ENCODE assay signal across 8 cellular contexts in the genomic region with DNA sequence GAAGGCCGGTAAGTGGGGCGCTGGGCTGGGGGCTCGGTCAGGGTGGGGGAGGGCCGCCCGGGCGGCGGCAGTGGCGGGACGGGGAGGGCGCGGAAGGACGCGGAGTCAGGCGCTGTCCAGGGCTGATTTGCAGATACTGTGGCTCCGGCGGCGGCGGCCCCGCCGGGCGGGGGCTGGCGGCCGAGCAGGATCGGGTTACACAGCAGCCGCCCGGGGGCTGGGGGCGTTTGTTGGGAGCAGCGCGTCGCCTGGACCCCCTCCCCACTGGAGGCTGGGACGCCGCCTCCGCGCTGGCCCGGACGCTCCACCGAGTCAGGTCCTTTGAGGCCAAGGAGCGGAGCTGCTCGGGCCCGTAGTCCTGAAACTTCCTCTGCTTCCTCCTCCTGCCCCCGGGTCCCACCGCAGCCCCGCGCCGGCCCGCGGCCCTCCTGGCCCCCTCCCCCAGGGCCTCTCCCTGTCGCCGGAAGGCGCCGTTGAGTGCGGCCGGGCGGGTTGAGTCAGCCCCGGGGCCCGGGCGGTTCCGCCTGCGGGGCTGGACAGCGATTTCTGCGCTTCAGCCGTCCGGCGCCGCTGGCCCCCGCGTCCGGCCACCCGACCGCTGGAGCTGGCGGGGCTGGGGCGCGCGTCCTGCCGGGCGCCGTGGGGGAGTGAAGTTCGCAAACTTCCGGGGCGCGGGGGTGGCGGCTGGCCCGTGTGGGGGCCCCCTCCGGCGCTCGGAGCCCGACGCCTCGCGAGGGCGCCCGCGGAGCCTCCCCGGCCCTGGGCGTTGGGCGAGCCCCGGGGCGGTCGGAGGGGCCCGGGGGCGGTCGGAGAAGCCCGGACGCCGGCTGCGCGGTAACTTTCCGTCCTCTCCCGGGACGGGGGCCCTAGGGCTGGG. TPM values are rescaled to one million over a fixed set of nuclear protein-coding genes. Genes with fewer than 3 reads are reported as not detected.
DNase-seq lines count a peak whose midpoint lies in the region; ATAC-seq lines count a peak whose summit lies in the region.

No MANE protein-coding gene starts in this region.

- H3K9me3 Mint-ChIP-seq in effector memory CD8-positive, alpha-beta T cell: no peaks in the 10 kb centered on the region

- peaks cover 21% of the 10 kb centered on the region for H3K36me3 Mint-ChIP-seq in effector memory CD8-positive, alpha-beta T cell (ENCODE audit: insufficient read depth)

- H3K4me3 Mint-ChIP-seq in effector memory CD8-positive, alpha-beta T cell: peak overlapping the region; percentile 94 to 96

- peak; percentile 34 for ATAC-seq in GM18499 (IDR thresholded peaks at IDR 0.05; ENCODE audit: insufficient read depth, unreplicated experiment)
- peak; percentile 66 for ATAC-seq in HG02610 (IDR thresholded peaks at IDR 0.05; ENCODE audit: unreplicated experiment)
- ATAC-seq in effector memory CD8-positive, alpha-beta T cell (replicated peaks): peak; percentile 60

- H3K4me1 Mint-ChIP-seq in effector memory CD8-positive, alpha-beta T cell (ENCODE audit: low read depth in 2 of 2): peaks cover 23 to 27% of the 10 kb centered on the region in 2 donors

- H3K27ac Mint-ChIP-seq in effector memory CD8-positive, alpha-beta T cell: peak overlapping the region; percentile 95

- DNase-seq in NAMALWA (ENCODE audit: low spot score) (peak; percentile 69), mesenteric fat pad (ENCODE audit: low spot score) (peak; percentile 90), NCI-H345 (lab: John Stamatoyannopoulos, UW) (no peak)
- peak; percentile 7 to 59 for DNase-seq in activated CD8-positive, alpha-beta memory T cell treated with anti-CD3 and anti-CD28 coated beads for 1 hour (ENCODE audit: extremely low read depth in 1 of 2, low read depth in 1 of 2)
- peak; percentile 57 to 64 (median 60) for DNase-seq in effector memory CD8-positive, alpha-beta T cell
- DNase-seq in stimulated activated CD8-positive, alpha-beta memory T cell treated with anti-CD3 and anti-CD28 coated beads, Interleukin-15, amount 100 ng/mL, for 48 hours (ENCODE audit: low read depth in 2 of 2): peak; percentile 56 to 60

- no peaks in the 10 kb centered on the region for H3K27me3 Mint-ChIP-seq in effector memory CD8-positive, alpha-beta T cell

RNA-seq across cellular contexts. Expression of gene REST, which starts 0.7 kb away (rescaled TPM):
- total RNA-seq in mesenteric fat pad: 32.1 TPM
